ENCODE assay signal across 24 cellular contexts in the genomic region with DNA sequence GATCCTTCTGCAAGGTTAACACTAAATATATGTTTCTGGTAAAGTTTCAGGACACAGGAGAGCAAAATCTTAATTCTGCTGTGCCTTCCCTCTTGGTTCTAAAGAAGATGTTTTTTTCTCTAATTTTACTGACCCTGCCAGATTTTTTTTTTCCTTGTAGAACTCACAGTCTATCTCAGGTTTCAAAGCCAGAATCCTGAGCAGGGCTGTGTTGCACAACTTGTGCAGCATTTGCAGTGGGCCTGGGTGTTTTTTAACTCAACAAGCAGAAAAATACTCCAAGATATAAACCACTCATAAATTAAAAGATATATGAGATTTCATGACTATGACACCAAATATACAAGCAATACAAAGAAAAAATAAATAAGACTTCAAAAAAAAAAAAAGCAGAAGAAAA.
"Had no signal": no experiment of that assay in that cellular context is flagged by ENCODE, and none has a peak within 500 bp of the region (broad histone marks: within the 10 kb centered on the region; RNA-seq: fewer than 3 reads in every experiment).

No MANE protein-coding gene starts in this region.

- H3K4me3 ChIP-seq: dorsolateral prefrontal cortex, esophagus squamous epithelium, gastrocnemius medialis, left ventricle myocardium inferior, right lobe of liver, smooth muscle cell, stomach, uterus had no signal

- H3K27ac Mint-ChIP-seq: activated CD4-positive, alpha-beta T cell treated with anti-CD3 and anti-CD28 coated beads, Interleukin-2, amount 10 ng/mL, durations not matched to agents 7 days and 5 days; activated CD8-positive, alpha-beta memory T cell treated with anti-CD3 and anti-CD28 coated beads, Interleukin-2, amount 10 ng/mL, durations not matched to agents 7 days and 5 days; activated CD8-positive, alpha-beta T cell treated with anti-CD3 and anti-CD28 coated beads for 36 hours; activated naive CD4-positive, alpha-beta T cell treated with anti-CD3 and anti-CD28 coated beads, Interleukin-2, amount 50 U/mL, for 72 hours; activated T-helper 17 cell treated with anti-CD3 and anti-CD28 coated beads, Interleukin-2, amount 50 U/mL, for 72 hours; brain; nephron; stimulated activated memory B cell treated with anti-CD40 and anti-IgM and Interleukin-4, amounts not matched to agents 10 μg/mL and 1 μg/mL and 100 μg/mL, for 72 hours had no signal

- H3K4me2 ChIP-seq: smooth muscle cell had no signal

- H3K4me1 Mint-ChIP-seq: activated CD4-positive, alpha-beta T cell treated with anti-CD3 and anti-CD28 coated beads, Interleukin-2, amount 10 ng/mL, durations not matched to agents 7 days and 5 days; activated CD8-positive, alpha-beta memory T cell treated with anti-CD3 and anti-CD28 coated beads, Interleukin-2, amount 10 ng/mL, durations not matched to agents 7 days and 5 days; brain; nephron; stimulated activated memory B cell treated with anti-CD40 and anti-IgM and Interleukin-4, amounts not matched to agents 10 μg/mL and 1 μg/mL and 100 μg/mL, for 72 hours had no signal

- H3K36me3 ChIP-seq: uterus had no signal

- H3K27ac ChIP-seq: esophagus squamous epithelium, gastrocnemius medialis, left ventricle myocardium inferior, parathyroid adenoma, right lobe of liver, stomach, uterus, WERI-Rb-1 had no signal

- H3K27me3 Mint-ChIP-seq: activated CD4-positive, alpha-beta T cell treated with anti-CD3 and anti-CD28 coated beads, Interleukin-2, amount 10 ng/mL, durations not matched to agents 7 days and 5 days; activated CD8-positive, alpha-beta memory T cell treated with anti-CD3 and anti-CD28 coated beads, Interleukin-2, amount 10 ng/mL, durations not matched to agents 7 days and 5 days; activated CD8-positive, alpha-beta T cell treated with anti-CD3 and anti-CD28 coated beads for 36 hours; activated T-helper 17 cell treated with anti-CD3 and anti-CD28 coated beads, Interleukin-2, amount 50 U/mL, for 72 hours; brain; stimulated activated memory B cell treated with anti-CD40 and anti-IgM and Interleukin-4, amounts not matched to agents 10 μg/mL and 1 μg/mL and 100 μg/mL, for 72 hours had no signal

- H3K9me3 ChIP-seq: esophagus squamous epithelium, gastrocnemius medialis, left ventricle myocardium inferior, right lobe of liver, stomach, uterus had no signal

- H3K9me3 Mint-ChIP-seq: activated CD4-positive, alpha-beta T cell treated with anti-CD3 and anti-CD28 coated beads, Interleukin-2, amount 10 ng/mL, durations not matched to agents 7 days and 5 days; activated CD8-positive, alpha-beta T cell treated with anti-CD3 and anti-CD28 coated beads for 36 hours; activated naive CD4-positive, alpha-beta T cell treated with anti-CD3 and anti-CD28 coated beads, Interleukin-2, amount 50 U/mL, for 72 hours; activated T-helper 17 cell treated with anti-CD3 and anti-CD28 coated beads, Interleukin-2, amount 50 U/mL, for 72 hours; brain; nephron; stimulated activated memory B cell treated with anti-CD40 and anti-IgM and Interleukin-4, amounts not matched to agents 10 μg/mL and 1 μg/mL and 100 μg/mL, for 72 hours had no signal

- DNase-seq: activated CD4-positive, alpha-beta T cell treated with anti-CD3 and anti-CD28 coated beads, Interleukin-2, amount 10 ng/mL, durations not matched to agents 7 days and 5 days; activated CD4-positive, CD25-positive, alpha-beta regulatory T cell treated with anti-CD3 and anti-CD28 coated beads, Interleukin-2, amount 50 U/mL, for 72 hours; activated CD8-positive, alpha-beta memory T cell treated with anti-CD3 and anti-CD28 coated beads, Interleukin-2, amount 10 ng/mL, durations not matched to agents 7 days and 5 days; activated CD8-positive, alpha-beta T cell treated with anti-CD3 and anti-CD28 coated beads for 36 hours; anterior cingulate cortex; dorsolateral prefrontal cortex; esophagus squamous epithelium; gastrocnemius medialis; hippocampal formation; left ventricle myocardium inferior; right lobe of liver; stimulated activated CD4-positive, alpha-beta T cell treated with anti-CD3 and anti-CD28 coated beads, Interleukin-15, amount 100 ng/mL, for 24 hours; stomach; T-helper 1 cell; trophoblast cell; uterus; WERI-Rb-1 had no signal

- H3K9ac ChIP-seq: parathyroid adenoma had no signal

- H3K4me3 Mint-ChIP-seq: activated CD4-positive, alpha-beta T cell treated with anti-CD3 and anti-CD28 coated beads, Interleukin-2, amount 10 ng/mL, durations not matched to agents 7 days and 5 days; activated CD8-positive, alpha-beta memory T cell treated with anti-CD3 and anti-CD28 coated beads, Interleukin-2, amount 10 ng/mL, durations not matched to agents 7 days and 5 days; activated CD8-positive, alpha-beta T cell treated with anti-CD3 and anti-CD28 coated beads for 36 hours; activated T-helper 17 cell treated with anti-CD3 and anti-CD28 coated beads, Interleukin-2, amount 50 U/mL, for 72 hours; brain; nephron; stimulated activated memory B cell treated with anti-CD40 and anti-IgM and Interleukin-4, amounts not matched to agents 10 μg/mL and 1 μg/mL and 100 μg/mL, for 72 hours had no signal

- H2AFZ ChIP-seq: parathyroid adenoma had no signal

- H3K4me1 ChIP-seq: esophagus squamous epithelium, left ventricle myocardium inferior, right lobe of liver, stomach, uterus had no signal

- ATAC-seq: activated CD8-positive, alpha-beta memory T cell treated with anti-CD3 and anti-CD28 coated beads, Interleukin-2, amount 10 ng/mL, durations not matched to agents 7 days and 5 days; activated CD8-positive, alpha-beta T cell treated with anti-CD3 and anti-CD28 coated beads for 36 hours; activated naive CD4-positive, alpha-beta T cell treated with anti-CD3 and anti-CD28 coated beads, Interleukin-2, amount 50 U/mL, for 72 hours; activated T-helper 17 cell treated with anti-CD3 and anti-CD28 coated beads, Interleukin-2, amount 50 U/mL, for 72 hours; right lobe of liver; stimulated activated memory B cell treated with anti-CD40 and anti-IgM and Interleukin-4, amounts not matched to agents 10 μg/mL and 1 μg/mL and 100 μg/mL, for 72 hours had no signal

- H3K27me3 ChIP-seq: dorsolateral prefrontal cortex, esophagus squamous epithelium, gastrocnemius medialis, right lobe of liver, stomach, uterus had no signal
